Comparison of ENCODE assay signal across 8 cellular contexts in genomic region chr2:23528171-23528570, GRCh38.
"Had no signal": no experiment of that assay in that cellular context is flagged by ENCODE, and none has a peak within 500 bp of the region (broad histone marks: within the 10 kb centered on the region; RNA-seq: fewer than 3 reads in every experiment).

No MANE protein-coding gene starts in this region.

- ATAC-seq: GM23338 had no signal

- DNase-seq: HCEC 1CT, IMR-90, KG1 had no signal

- H3K4me3 ChIP-seq: GM23338, K562 had no signal

- H3K9me3 Mint-ChIP-seq: GM23338 had no signal

- FAIRE-seq: H1, H54, HTR-8/SVneo, K562 had no signal

- H3K27ac Mint-ChIP-seq: GM23338 had no signal

- H3K4me2 ChIP-seq: GM23338 had no signal

- H2AFZ ChIP-seq: GM23338 had no signal

- H3K4me3 Mint-ChIP-seq: GM23338 had no signal
